ENCODE assay signal across 15 cellular contexts in the genomic region with DNA sequence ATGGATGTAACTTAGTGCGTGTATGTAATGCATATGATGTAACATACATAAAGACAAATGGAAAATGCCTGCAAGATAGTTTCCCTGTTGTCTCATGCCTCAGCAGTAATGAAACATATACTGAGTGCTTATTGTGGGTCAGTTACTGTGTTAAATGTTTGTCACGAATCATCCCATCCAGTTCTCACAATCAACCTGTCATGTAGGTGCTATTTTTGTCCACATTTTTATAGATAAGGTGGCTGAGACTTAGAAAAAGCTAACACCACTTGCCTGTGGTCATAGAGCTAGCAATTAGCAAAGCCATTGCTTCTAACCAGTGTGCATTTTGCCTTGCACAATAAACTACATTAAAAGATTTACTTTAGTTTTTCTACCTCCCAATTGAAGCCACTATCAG.
DNase-seq lines count a peak whose midpoint lies in the region; ATAC-seq and TF ChIP-seq lines count a peak whose summit lies in the region.
"Had no signal": no experiment of that assay in that cellular context is flagged by ENCODE, and none has a peak within 500 bp of the region (broad histone marks: within the 10 kb centered on the region; RNA-seq: fewer than 3 reads in every experiment).

No MANE protein-coding gene starts in this region.

- ATAC-seq in Right ventricle myocardium inferior (peak; percentile 73), HG03432 (IDR thresholded peaks at IDR 0.05; ENCODE audit: unreplicated experiment) (no peak)
- ATAC-seq: A549 had no signal

- peaks cover 16% of the 10 kb centered on the region for H3K4me1 Mint-ChIP-seq in progenitor cell of endocrine pancreas (ENCODE audit: low read depth)

- H3K36me3 Mint-ChIP-seq in progenitor cell of endocrine pancreas (ENCODE audit: insufficient read depth), result no peaks in the 10 kb centered on the region

- H3K9me3 Mint-ChIP-seq in progenitor cell of endocrine pancreas (ENCODE audit: low read depth), result no peaks in the 10 kb centered on the region
- H3K9me3 Mint-ChIP-seq: CD4-positive, alpha-beta T cell; H9 had no signal

- H3K9me3 ChIP-seq in right atrium auricular region, result no peaks in the 10 kb centered on the region
- no peaks in the 10 kb centered on the region for H3K9me3 ChIP-seq in cardiac muscle cell (ENCODE audit: low read depth)
- H3K9me3 ChIP-seq in left ventricle myocardium inferior (replicated peaks), result no peaks in the 10 kb centered on the region
- H3K9me3 ChIP-seq: A549, Caco-2 had no signal

- H3K27me3 ChIP-seq in right atrium auricular region, result no peaks in the 10 kb centered on the region
- no peaks in the 10 kb centered on the region for H3K27me3 ChIP-seq in cardiac muscle cell
- H3K27me3 ChIP-seq in left ventricle myocardium inferior (ENCODE audit: low read depth), result no peaks in the 10 kb centered on the region

- intact Hi-C loops in Right ventricle myocardium inferior (cut with DNase I), result no loop called here
- intact Hi-C loops in left ventricle myocardium inferior (cut with micrococcal nuclease), result no loop called here

- no peak overlapping the region for H3K4me3 ChIP-seq in right atrium auricular region
- no peak overlapping the region for H3K4me3 ChIP-seq in cardiac muscle cell
- no peak overlapping the region for H3K4me3 ChIP-seq in left ventricle myocardium inferior
- H3K4me3 ChIP-seq: A549 had no signal

- H3K27ac Mint-ChIP-seq in progenitor cell of endocrine pancreas, result peak overlapping the region; percentile 62
- H3K27ac Mint-ChIP-seq: CD4-positive, alpha-beta T cell; H9 had no signal

- no peaks in the 10 kb centered on the region for H3K27me3 Mint-ChIP-seq in progenitor cell of endocrine pancreas
- H3K27me3 Mint-ChIP-seq: CD4-positive, alpha-beta T cell had no signal

- H3K4me3 Mint-ChIP-seq in progenitor cell of endocrine pancreas (ENCODE audit: low read depth), result no peak overlapping the region
- H3K4me3 Mint-ChIP-seq: CD4-positive, alpha-beta T cell; H9 had no signal

- H3K36me3 ChIP-seq in right atrium auricular region, result no peaks in the 10 kb centered on the region
- H3K36me3 ChIP-seq in cardiac muscle cell, result no peaks in the 10 kb centered on the region
- H3K36me3 ChIP-seq in left ventricle myocardium inferior, result no peaks in the 10 kb centered on the region

- DNase-seq in Right ventricle myocardium inferior (ENCODE audit: missing footprints), result no peak
- DNase-seq in right atrium auricular region (ENCODE audit: low spot score), result no peak
- DNase-seq in cardiac muscle cell (ENCODE audit: low read depth in 1 of 2, low spot score in 1 of 2), result peak in 1 of 2 donors; percentile 44
- DNase-seq in left ventricle myocardium inferior, result no peak
- DNase-seq in progenitor cell of endocrine pancreas (ENCODE audit: low spot score, unreplicated experiment), result no peak
- no peak for DNase-seq in LoVo (ENCODE audit: low spot score)
- DNase-seq in SW480 (ENCODE audit: low spot score), result no peak
- DNase-seq: AML-193; Caco-2; CD4-positive, alpha-beta T cell; H9 had no signal

- TF ChIP-seq CTCF in right atrium auricular region (IDR thresholded peaks at IDR 0.05) (no peak), cardiac muscle cell (IDR thresholded peaks at IDR 0.05; ENCODE audit: low read depth, low read length) (no peak), left ventricle myocardium inferior (IDR thresholded peaks at IDR 0.05; ENCODE audit: borderline replicate concordance) (no peak), progenitor cell of endocrine pancreas (IDR thresholded peaks at IDR 0.05; ENCODE audit: unreplicated experiment) (no peak)

- H3K4me1 ChIP-seq in right atrium auricular region, result peaks cover 0 to 13% of the 10 kb centered on the region in 2 donors
- H3K4me1 ChIP-seq in cardiac muscle cell (ENCODE audit: low read depth), result peaks cover 69% of the 10 kb centered on the region
- peaks cover 37% of the 10 kb centered on the region for H3K4me1 ChIP-seq in left ventricle myocardium inferior
- H3K4me1 ChIP-seq: A549, Caco-2 had no signal

- H3K27ac ChIP-seq in right atrium auricular region (no peak overlapping the region), cardiac muscle cell (peak overlapping the region; percentile 91), left ventricle myocardium inferior (replicated peaks) (peak overlapping the region; percentile 18)
- H3K27ac ChIP-seq: 22Rv1, A549, C4-2B had no signal

Comparison
In these comparisons a context has a peak if more than half of its experiments do, and no peak if none do; other contexts are left out.
1. H3K27ac ChIP-seq: peak in cardiac muscle cell (single experiment) and left ventricle myocardium inferior (single experiment); none in right atrium auricular region (0 of 2).